ENCODE assay signal across 9 cellular contexts in genomic region chr13:96960379-96960778, GRCh38.
"Had no signal": no experiment of that assay in that cellular context is flagged by ENCODE, and none has a peak within 500 bp of the region (broad histone marks: within the 10 kb centered on the region; RNA-seq: fewer than 3 reads in every experiment).

No MANE protein-coding gene starts in this region.

- H3K36me3 ChIP-seq: WERI-Rb-1 had no signal

- H3K27ac ChIP-seq: VCaP, WERI-Rb-1 had no signal

- ATAC-seq: activated CD4-positive, alpha-beta T cell treated with anti-CD3 and anti-CD28 coated beads for 36 hours; activated CD4-positive, CD25-positive, alpha-beta regulatory T cell treated with anti-CD3 and anti-CD28 coated beads, Interleukin-2, amount 50 U/mL, for 24 hours; activated CD8-positive, alpha-beta memory T cell treated with anti-CD3 and anti-CD28 coated beads, Interleukin-2, amount 10 ng/mL, durations not matched to agents 7 days and 5 days; activated CD8-positive, alpha-beta T cell treated with anti-CD3 and anti-CD28 coated beads for 36 hours; activated CD8-positive, alpha-beta T cell treated with anti-CD3 and anti-CD28 coated beads, Interleukin-2, amount 10 ng/mL, durations not matched to agents 7 days and 5 days; T-helper 17 cell; WTC11 had no signal
